Comparison of ENCODE assay signal across 8 cellular contexts in the genomic region with DNA sequence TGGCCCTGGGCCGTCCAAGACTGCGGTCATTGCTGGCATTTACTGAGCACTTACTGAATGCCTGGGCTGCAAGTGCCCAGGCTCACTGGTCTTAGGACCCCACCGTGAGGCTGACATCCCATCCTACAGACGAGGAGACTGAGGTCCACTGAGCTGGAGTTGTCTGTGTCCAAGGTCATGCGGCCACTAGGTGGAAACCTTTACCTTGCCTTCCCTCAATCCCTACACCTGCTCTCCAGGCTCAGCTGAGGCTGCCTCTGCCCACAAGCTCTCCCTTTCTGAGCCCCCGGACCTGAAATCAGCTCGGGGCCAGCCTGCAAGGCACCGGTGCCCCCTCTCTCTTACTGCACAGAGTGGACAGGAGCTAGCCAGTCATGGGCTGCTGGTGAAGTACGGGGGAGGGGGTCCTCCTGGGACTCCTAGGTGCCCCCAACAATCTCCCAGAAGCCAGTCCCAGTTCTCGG. TPM values are rescaled to one million over a fixed set of nuclear protein-coding genes. Genes with fewer than 3 reads are reported as not detected.
DNase-seq lines count a peak whose midpoint lies in the region; ATAC-seq and TF ChIP-seq lines count a peak whose summit lies in the region.

No MANE protein-coding gene starts in this region.

- peaks cover 0 to 17% of the 10 kb centered on the region in 2 donors for H3K4me1 ChIP-seq in right atrium auricular region

- H3K9me3 ChIP-seq in right atrium auricular region (no peaks in the 10 kb centered on the region), WERI-Rb-1 (ENCODE audit: severe bottlenecking) (no peaks in the 10 kb centered on the region)

- H3K27ac ChIP-seq in right atrium auricular region: no peak overlapping the region
- H3K27ac ChIP-seq in WERI-Rb-1: no peak overlapping the region; the same call in 1 of the 2 replicates

- peak; percentile 59 for ATAC-seq in Right ventricle myocardium superior (ENCODE audit: poor library complexity)
- peak; percentile 74 to 83 for ATAC-seq in naive B cell (ENCODE audit: low read depth in 2 of 2)
- no peak for ATAC-seq in GM18867 (IDR thresholded peaks at IDR 0.05; ENCODE audit: unreplicated experiment)
- ATAC-seq in HG02759 (IDR thresholded peaks at IDR 0.05; ENCODE audit: unreplicated experiment): no peak

- H3K36me3 ChIP-seq in right atrium auricular region: no peaks in the 10 kb centered on the region
- H3K36me3 ChIP-seq in WERI-Rb-1: peaks cover 7% of the 10 kb centered on the region; the same call in 1 of the 2 replicates

- peaks cover 6 to 9% (median 9%) of the 10 kb centered on the region in 3 donors for H3K4me1 Mint-ChIP-seq in naive B cell

- H3K27me3 ChIP-seq in right atrium auricular region (peaks cover 0 to 6% of the 10 kb centered on the region in 2 donors), WERI-Rb-1 (ENCODE audit: insufficient read depth, low read depth, severe bottlenecking) (no peaks in the 10 kb centered on the region)

- H3K9me3 Mint-ChIP-seq in naive B cell: no peaks in the 10 kb centered on the region

- H3K27me3 Mint-ChIP-seq in naive B cell: peaks cover 23 to 66% (median 46%) of the 10 kb centered on the region in 3 donors

- intact Hi-C loops in Right ventricle myocardium superior (cut with DNase I): no loop called here

- H3K36me3 Mint-ChIP-seq in naive B cell: no peaks in the 10 kb centered on the region

- peak in 1 of 2 donors; percentile 38 for TF ChIP-seq CTCF in right atrium auricular region (IDR thresholded peaks at IDR 0.05)
- peak; percentile 87 for TF ChIP-seq CTCF in WERI-Rb-1 (IDR thresholded peaks at IDR 0.05; ENCODE audit: low read depth, low read length)

- H3K4me3 ChIP-seq in right atrium auricular region (no peak overlapping the region), WERI-Rb-1 (ENCODE audit: low read depth, low read length) (peak overlapping the region; percentile 51)

- no peak for DNase-seq in Right ventricle myocardium superior
- DNase-seq in right atrium auricular region (ENCODE audit: low spot score): no peak
- DNase-seq in NCI-H1105 treated with DMSO at 0.1 percent for 48 hours (lab: John Stamatoyannopoulos, UW): peak; percentile 41
- peak; percentile 81 for DNase-seq in WERI-Rb-1
- peak; percentile 8 for DNase-seq in effector CD8-positive, alpha-beta T cell (lab: John Stamatoyannopoulos, UW)
- peak; percentile 53 for DNase-seq in naive B cell

- H3K27ac Mint-ChIP-seq in naive B cell: peak overlapping the region in 2 of 6 donors; percentile 67 to 91

- H3K4me3 Mint-ChIP-seq in naive B cell: peak overlapping the region in 7 of 8 donors; percentile 21 to 79 (median 58)

RNA-seq across cellular contexts. Expression of gene CASKIN1, which starts 1.5 kb away (rescaled TPM):
- total RNA-seq in Right ventricle myocardium superior: 5.3 TPM
- 1 to 10 TPM; 3.5 to 4.3 TPM for total RNA-seq in right atrium auricular region
- polyA plus RNA-seq in naive B cell (ENCODE audit: low read depth in 6 of 6): not detected

RNA-seq across cellular contexts. Expression of gene MLST8, which starts 10.4 kb away (rescaled TPM):
- total RNA-seq in Right ventricle myocardium superior (23.2 TPM), right atrium auricular region (10 to 100 TPM; 35.6 to 45.0 TPM)
- polyA plus RNA-seq in naive B cell (ENCODE audit: low read depth in 6 of 6): 10 to 100 TPM; 28.1 to 43.1 (median 33.4) TPM

RNA-seq across cellular contexts. Expression of gene BRICD5, which starts 15.8 kb away (rescaled TPM):
- total RNA-seq in Right ventricle myocardium superior (11.3 TPM), right atrium auricular region (1 to 10 TPM; 1.2 to 1.6 TPM)
- under 1 TPM in 2 of 6 donors, not detected in 4; 0.48 to 0.49 TPM for polyA plus RNA-seq in naive B cell (ENCODE audit: low read depth in 6 of 6)

RNA-seq across cellular contexts. Expression of gene PGP, which starts 19.8 kb away (rescaled TPM):
- total RNA-seq in Right ventricle myocardium superior (34.7 TPM), right atrium auricular region (10 to 100 TPM; 15.5 to 17.7 TPM)
- 10 to 100 TPM in 2 of 6 donors, 1 to 10 TPM in 4; 5.7 to 11.0 (median 9.5) TPM for polyA plus RNA-seq in naive B cell (ENCODE audit: low read depth in 6 of 6)

RNA-seq across cellular contexts. Expression of gene E4F1, which starts 28.5 kb away (rescaled TPM):
- total RNA-seq in Right ventricle myocardium superior (13.6 TPM), right atrium auricular region (10 to 100 TPM; 10.0 to 16.7 TPM)
- polyA plus RNA-seq in naive B cell (ENCODE audit: low read depth in 6 of 6): 10 to 100 TPM in 2 of 6 donors, 1 to 10 TPM in 4; 6.4 to 16.1 (median 8.9) TPM

Comparison
In these comparisons a context has a peak if more than half of its experiments do, and no peak if none do; other contexts are left out.
1. ATAC-seq: peak in Right ventricle myocardium superior (single experiment) and naive B cell (2 of 2); none in GM18867 (single experiment) and HG02759 (single experiment).
2. DNase-seq: peak in NCI-H1105 treated with DMSO at 0.1 percent for 48 hours (single experiment), WERI-Rb-1 (single experiment), effector CD8-positive, alpha-beta T cell (single experiment) and naive B cell (single experiment); none in Right ventricle myocardium superior (single experiment) and right atrium auricular region (single experiment).